Comparison of ENCODE assay signal across 24 cellular contexts in genomic region chr22:35472488-35472887, GRCh38.
"Had no signal": no experiment of that assay in that cellular context is flagged by ENCODE, and none has a peak within 500 bp of the region (broad histone marks: within the 10 kb centered on the region; RNA-seq: fewer than 3 reads in every experiment).

No MANE protein-coding gene starts in this region.

- H3K4me3 ChIP-seq: breast epithelium, K562 had no signal

- H3K9me3 ChIP-seq: breast epithelium had no signal

- DNase-seq: activated B cell treated with CpG ODN at 0.5 μM for 24 hours; activated CD4-positive, alpha-beta memory T cell treated with anti-CD3 and anti-CD28 coated beads for 36 hours; activated CD4-positive, alpha-beta T cell treated with anti-CD3 and anti-CD28 coated beads, Interleukin-2, amount 10 ng/mL, durations not matched to agents 7 days and 5 days; activated CD8-positive, alpha-beta memory T cell treated with anti-CD3 and anti-CD28 coated beads for 24 hours; activated T-cell treated with anti-CD3 and anti-CD28 coated beads, Interleukin-2, amount 50 U/mL, for 72 hours; aorta; Kasumi-1; NCI-H1105 treated with DMSO at 0.1 percent for 48 hours; NCI-H1436 treated with DMSO at 0.1 percent for 48 hours; NCI-H187; NCI-H2081 treated with DMSO at 0.1 percent for 48 hours; NCI-H446; NCI-H524; PC-3; SHP77 treated with DMSO at 0.1 percent for 48 hours; T-helper 9 cell had no signal

- H3K36me3 ChIP-seq: breast epithelium had no signal

- H3K4me1 Mint-ChIP-seq: activated B cell treated with CpG ODN at 0.5 μM for 24 hours; activated CD4-positive, alpha-beta T cell treated with anti-CD3 and anti-CD28 coated beads, Interleukin-2, amount 10 ng/mL, durations not matched to agents 7 days and 5 days; activated naive CD4-positive, alpha-beta T cell treated with anti-CD3 and anti-CD28 coated beads, Interleukin-2, amount 50 U/mL, for 24 hours; central memory CD8-positive, alpha-beta T cell had no signal

- H3K27ac ChIP-seq: breast epithelium had no signal

- H3K4me3 Mint-ChIP-seq: activated B cell treated with CpG ODN at 0.5 μM for 24 hours; activated CD4-positive, alpha-beta memory T cell treated with anti-CD3 and anti-CD28 coated beads for 36 hours; activated CD4-positive, alpha-beta T cell treated with anti-CD3 and anti-CD28 coated beads, Interleukin-2, amount 10 ng/mL, durations not matched to agents 7 days and 5 days; activated naive CD4-positive, alpha-beta T cell treated with anti-CD3 and anti-CD28 coated beads, Interleukin-2, amount 50 U/mL, for 24 hours; activated T-cell treated with anti-CD3 and anti-CD28 coated beads, Interleukin-2, amount 50 U/mL, for 72 hours; central memory CD8-positive, alpha-beta T cell; T-helper 1 cell treated with Interleukin-12 subunit alpha and Interleukin-12 subunit beta and Interleukin-4 antibody, amounts not matched to agents 30 μg/mL and 1 μg/mL, for 36 hours had no signal

- ATAC-seq: activated T-cell treated with anti-CD3 and anti-CD28 coated beads, Interleukin-2, amount 50 U/mL, for 72 hours; K562; PC-3 had no signal

- H3K27ac Mint-ChIP-seq: activated B cell treated with CpG ODN at 0.5 μM for 24 hours; activated CD4-positive, alpha-beta memory T cell treated with anti-CD3 and anti-CD28 coated beads for 36 hours; activated CD4-positive, alpha-beta T cell treated with anti-CD3 and anti-CD28 coated beads, Interleukin-2, amount 10 ng/mL, durations not matched to agents 7 days and 5 days; activated naive CD4-positive, alpha-beta T cell treated with anti-CD3 and anti-CD28 coated beads, Interleukin-2, amount 50 U/mL, for 24 hours; activated T-cell treated with anti-CD3 and anti-CD28 coated beads, Interleukin-2, amount 50 U/mL, for 72 hours; activated T-helper 2 cell treated with anti-CD3 and anti-CD28 coated beads, Interferon-gamma antibody, Interleukin-2, Interleukin-4, amounts not matched to agents 10 μg/mL and 5 μg/mL and 100 μg/mL, durations not matched to agents 14 hours and 24 hours and 36 hours; T-helper 1 cell treated with Interleukin-12 subunit alpha and Interleukin-12 subunit beta and Interleukin-4 antibody, amounts not matched to agents 30 μg/mL and 1 μg/mL, for 36 hours had no signal

- H3K27me3 ChIP-seq: breast epithelium had no signal

- FAIRE-seq: K562, RCC 7860, TTC549 had no signal

- H3K9me3 Mint-ChIP-seq: activated naive CD4-positive, alpha-beta T cell treated with anti-CD3 and anti-CD28 coated beads, Interleukin-2, amount 50 U/mL, for 24 hours; activated T-cell treated with anti-CD3 and anti-CD28 coated beads, Interleukin-2, amount 50 U/mL, for 72 hours; central memory CD8-positive, alpha-beta T cell had no signal
